Comparison of ENCODE assay signal across 2 cellular contexts in the genomic region with DNA sequence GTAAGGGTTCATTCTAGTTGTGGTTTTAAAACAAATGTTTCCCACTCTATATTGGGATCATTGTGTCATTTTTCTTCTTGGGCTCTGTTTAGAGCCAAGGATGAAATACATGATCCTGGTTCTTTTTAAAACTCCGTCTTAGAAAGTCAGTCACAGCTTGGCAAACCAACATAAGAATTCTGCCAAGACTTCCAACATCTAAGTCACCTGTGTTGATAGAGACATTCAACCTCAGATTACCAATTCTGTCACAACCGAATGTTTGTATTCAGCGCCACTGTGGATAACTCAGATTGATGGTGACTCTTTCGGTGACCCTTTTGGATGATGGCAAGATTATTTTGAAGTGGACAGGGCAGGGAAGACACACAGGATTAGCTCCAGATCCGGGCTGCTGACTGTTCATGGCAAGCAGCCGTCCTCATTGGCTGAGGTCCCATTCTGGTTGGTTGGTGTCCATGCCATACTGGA.
TF ChIP-seq lines count a peak whose summit lies in the region.

No MANE protein-coding gene starts in this region.

TF ChIP-seq in SK-N-SH, 30 proteins besides CTCF, POLR2A, EP300 and RAD21 (continued from another document):
- TF ChIP-seq, protein P1, sequence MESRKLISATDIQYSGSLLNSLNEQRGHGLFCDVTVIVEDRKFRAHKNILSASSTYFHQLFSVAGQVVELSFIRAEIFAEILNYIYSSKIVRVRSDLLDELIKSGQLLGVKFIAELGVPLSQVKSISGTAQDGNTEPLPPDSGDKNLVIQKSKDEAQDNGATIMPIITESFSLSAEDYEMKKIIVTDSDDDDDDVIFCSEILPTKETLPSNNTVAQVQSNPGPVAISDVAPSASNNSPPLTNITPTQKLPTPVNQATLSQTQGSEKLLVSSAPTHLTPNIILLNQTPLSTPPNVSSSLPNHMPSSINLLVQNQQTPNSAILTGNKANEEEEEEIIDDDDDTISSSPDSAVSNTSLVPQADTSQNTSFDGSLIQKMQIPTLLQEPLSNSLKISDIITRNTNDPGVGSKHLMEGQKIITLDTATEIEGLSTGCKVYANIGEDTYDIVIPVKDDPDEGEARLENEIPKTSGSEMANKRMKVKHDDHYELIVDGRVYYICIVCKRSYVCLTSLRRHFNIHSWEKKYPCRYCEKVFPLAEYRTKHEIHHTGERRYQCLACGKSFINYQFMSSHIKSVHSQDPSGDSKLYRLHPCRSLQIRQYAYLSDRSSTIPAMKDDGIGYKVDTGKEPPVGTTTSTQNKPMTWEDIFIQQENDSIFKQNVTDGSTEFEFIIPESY (IDR thresholded peaks at IDR 0.05; ENCODE audit: borderline replicate concordance, low read depth), result no peak
- TF ChIP-seq SIN3A (IDR thresholded peaks at IDR 0.05; ENCODE audit: borderline replicate concordance, low read depth, low read length) (no peak), SMC3 (IDR thresholded peaks at IDR 0.05; ENCODE audit: low read depth, low read length) (no peak), TAF1 (IDR thresholded peaks at IDR 0.05; ENCODE audit: borderline replicate concordance, low read depth, low read length) (no peak), MEF2A (IDR thresholded peaks at IDR 0.05; ENCODE audit: borderline replicate concordance, low read depth) (no peak), FOXM1 (IDR thresholded peaks at IDR 0.05; ENCODE audit: low read depth) (no peak), GABPA (IDR thresholded peaks at IDR 0.05; ENCODE audit: low read depth) (no peak), FOXJ3 (CRISPR knock-in tag; IDR thresholded peaks at IDR 0.05) (no peak), ELF1 (IDR thresholded peaks at IDR 0.05) (no peak)
- TF ChIP-seq, protein P2, sequence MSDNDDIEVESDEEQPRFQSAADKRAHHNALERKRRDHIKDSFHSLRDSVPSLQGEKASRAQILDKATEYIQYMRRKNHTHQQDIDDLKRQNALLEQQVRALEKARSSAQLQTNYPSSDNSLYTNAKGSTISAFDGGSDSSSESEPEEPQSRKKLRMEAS (IDR thresholded peaks at IDR 0.05; ENCODE audit: low read depth), result no peak
- TF ChIP-seq, protein P3, sequence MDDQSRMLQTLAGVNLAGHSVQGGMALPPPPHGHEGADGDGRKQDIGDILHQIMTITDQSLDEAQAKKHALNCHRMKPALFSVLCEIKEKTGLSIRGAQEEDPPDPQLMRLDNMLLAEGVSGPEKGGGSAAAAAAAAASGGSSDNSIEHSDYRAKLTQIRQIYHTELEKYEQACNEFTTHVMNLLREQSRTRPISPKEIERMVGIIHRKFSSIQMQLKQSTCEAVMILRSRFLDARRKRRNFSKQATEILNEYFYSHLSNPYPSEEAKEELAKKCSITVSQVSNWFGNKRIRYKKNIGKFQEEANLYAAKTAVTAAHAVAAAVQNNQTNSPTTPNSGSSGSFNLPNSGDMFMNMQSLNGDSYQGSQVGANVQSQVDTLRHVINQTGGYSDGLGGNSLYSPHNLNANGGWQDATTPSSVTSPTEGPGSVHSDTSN (IDR thresholded peaks at IDR 0.05), result no peak
- TF ChIP-seq, protein P4, sequence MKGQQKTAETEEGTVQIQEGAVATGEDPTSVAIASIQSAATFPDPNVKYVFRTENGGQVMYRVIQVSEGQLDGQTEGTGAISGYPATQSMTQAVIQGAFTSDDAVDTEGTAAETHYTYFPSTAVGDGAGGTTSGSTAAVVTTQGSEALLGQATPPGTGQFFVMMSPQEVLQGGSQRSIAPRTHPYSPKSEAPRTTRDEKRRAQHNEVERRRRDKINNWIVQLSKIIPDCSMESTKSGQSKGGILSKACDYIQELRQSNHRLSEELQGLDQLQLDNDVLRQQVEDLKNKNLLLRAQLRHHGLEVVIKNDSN (IDR thresholded peaks at IDR 0.05; ENCODE audit: borderline replicate concordance, low read depth), result no peak

TF ChIP-seq in SK-N-SH treated with all-trans-retinoic acid at 6 μM for 48 hours, 23 proteins besides CTCF, POLR2A, EP300 and RAD21 (continued from another document):
- no peak for TF ChIP-seq RARB (CRISPR knock-in tag; IDR thresholded peaks at IDR 0.05)
- no peak for TF ChIP-seq ARNTL (CRISPR knock-in tag; IDR thresholded peaks at IDR 0.05; ENCODE audit: borderline replicate concordance, low read depth)
- TF ChIP-seq, protein P5, sequence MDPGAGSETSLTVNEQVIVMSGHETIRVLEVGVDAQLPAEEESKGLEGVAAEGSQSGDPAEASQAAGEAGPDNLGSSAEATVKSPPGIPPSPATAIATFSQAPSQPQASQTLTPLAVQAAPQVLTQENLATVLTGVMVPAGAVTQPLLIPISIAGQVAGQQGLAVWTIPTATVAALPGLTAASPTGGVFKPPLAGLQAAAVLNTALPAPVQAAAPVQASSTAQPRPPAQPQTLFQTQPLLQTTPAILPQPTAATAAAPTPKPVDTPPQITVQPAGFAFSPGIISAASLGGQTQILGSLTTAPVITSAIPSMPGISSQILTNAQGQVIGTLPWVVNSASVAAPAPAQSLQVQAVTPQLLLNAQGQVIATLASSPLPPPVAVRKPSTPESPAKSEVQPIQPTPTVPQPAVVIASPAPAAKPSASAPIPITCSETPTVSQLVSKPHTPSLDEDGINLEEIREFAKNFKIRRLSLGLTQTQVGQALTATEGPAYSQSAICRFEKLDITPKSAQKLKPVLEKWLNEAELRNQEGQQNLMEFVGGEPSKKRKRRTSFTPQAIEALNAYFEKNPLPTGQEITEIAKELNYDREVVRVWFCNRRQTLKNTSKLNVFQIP (CRISPR knock-in tag; IDR thresholded peaks at IDR 0.05; ENCODE audit: borderline replicate concordance, low read depth), result no peak
- no peak for TF ChIP-seq CSDC2 (CRISPR knock-in tag; IDR thresholded peaks at IDR 0.05)
- no peak for TF ChIP-seq ZFP30 (CRISPR knock-in tag; IDR thresholded peaks at IDR 0.05)
- no peak for TF ChIP-seq TCF4 (CRISPR knock-in tag; IDR thresholded peaks at IDR 0.05; ENCODE audit: borderline replicate concordance)
- TF ChIP-seq ZC3H10 (CRISPR knock-in tag; IDR thresholded peaks at IDR 0.05), result no peak
- TF ChIP-seq SNAI2 (CRISPR knock-in tag; IDR thresholded peaks at IDR 0.05), result no peak
- no peak for TF ChIP-seq OSR1 (CRISPR knock-in tag; IDR thresholded peaks at IDR 0.05)
- TF ChIP-seq PPARA (CRISPR knock-in tag; IDR thresholded peaks at IDR 0.05; ENCODE audit: borderline replicate concordance), result no peak
